12 cellular contexts compared by ENCODE assay signal in the genomic region with DNA sequence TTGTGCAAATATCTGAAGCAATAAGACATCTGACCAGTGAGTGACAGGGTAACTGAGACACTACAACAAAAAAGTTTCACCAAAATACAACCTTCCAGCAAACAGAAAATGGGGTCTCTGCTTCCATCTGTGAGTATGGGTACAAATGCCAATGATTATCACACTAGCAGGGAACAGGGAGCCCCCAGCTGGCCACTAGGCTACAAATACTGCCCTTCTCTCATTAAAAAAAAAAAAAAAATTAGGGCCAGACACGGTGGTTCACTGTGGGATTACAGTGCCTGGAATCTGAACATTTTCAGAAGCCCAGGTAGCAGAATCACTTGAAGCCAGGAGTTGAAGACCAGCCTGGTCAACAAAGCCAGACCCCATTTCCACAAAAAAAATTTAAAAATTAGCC. TPM values are rescaled to one million over a fixed set of nuclear protein-coding genes. Genes with fewer than 3 reads are reported as not detected.
DNase-seq lines count a peak whose midpoint lies in the region; ATAC-seq and TF ChIP-seq lines count a peak whose summit lies in the region.
"Had no signal": no experiment of that assay in that cellular context is flagged by ENCODE, and none has a peak within 500 bp of the region (broad histone marks: within the 10 kb centered on the region; RNA-seq: fewer than 3 reads in every experiment).

No MANE protein-coding gene starts in this region.

- no peak overlapping the region for H3K4me3 ChIP-seq in HEK293 (ENCODE audit: low read depth, low read length)
- H3K4me3 ChIP-seq: ovary had no signal

- no peaks in the 10 kb centered on the region for H3K9me3 ChIP-seq in HEK293 (ENCODE audit: control insufficient read depth, insufficient read depth, low read depth, low read length)
- H3K9me3 ChIP-seq: ovary had no signal

- no peak overlapping the region for H3K27ac ChIP-seq in HEK293 (ENCODE audit: extremely low read depth, low read depth, low read length)
- H3K27ac ChIP-seq: ovary had no signal

- DNase-seq in COR-L47 (lab: John Stamatoyannopoulos, UW) (peak; percentile 52), SK-MEL-5 (ENCODE audit: low read depth, low spot score) (peak; percentile 58), glomerular visceral epithelial cell (ENCODE audit: extremely low spot score) (peak; percentile 1), HuH-7.5 (ENCODE audit: low spot score) (no peak)
- DNase-seq: NCI-H526 treated with DMSO at 0.1 percent for 48 hours, ovary, trophoblast cell had no signal

- in situ Hi-C loops in SK-MEL-5 (cut with HindIII; ENCODE audit: low pct_unique_long_range_greater_than_20kb, low sequenced_read_pairs) = no loop called here

- H3K36me3 ChIP-seq in HEK293 (ENCODE audit: control insufficient read depth in 2 of 2, insufficient read depth in 1 of 2, low read length in 2 of 2) = no peaks in the 10 kb centered on the region
- H3K36me3 ChIP-seq: ovary had no signal

- TF ChIP-seq CTCF in HEK293 (tag by site-specific recombination; IDR thresholded peaks at IDR 0.05) = peak; percentile 75

- ATAC-seq in GM18867 (IDR thresholded peaks at IDR 0.05; ENCODE audit: unreplicated experiment) = no peak
- no peak for ATAC-seq in GM19395 (IDR thresholded peaks at IDR 0.05; ENCODE audit: unreplicated experiment)
- no peak for ATAC-seq in GM18870 (IDR thresholded peaks at IDR 0.05; ENCODE audit: unreplicated experiment)
- ATAC-seq: activated T-helper 17 cell treated with anti-CD3 and anti-CD28 coated beads, Interleukin-2, amount 50 U/mL, for 72 hours had no signal

- CTCF ChIA-PET in HEK293 (lab: Yijun Ruan, JAX) = interaction anchor here (0.6 to 1.5 kb wide), 12 partner anchors 9 to 189 kb away, joined by 3 to 5 read pairs (median 3); partner anchors contain the start of gene EDARADD

- peaks cover 6% of the 10 kb centered on the region; the same call in 1 of the 2 replicates for H3K4me1 ChIP-seq in HEK293 (ENCODE audit: control insufficient read depth, insufficient read depth, low read length)

- POLR2A ChIA-PET in HEK293 (lab: Yijun Ruan, JAX) = no interaction called here

TF ChIP-seq in HEK293, 187 proteins besides CTCF, POLR2A, EP300 and RAD21:
- TF ChIP-seq ZNF37A (tag by site-specific recombination; IDR thresholded peaks at IDR 0.05) (no peak), ZNF747 (tag by site-specific recombination; IDR thresholded peaks at IDR 0.05) (no peak), PRDM4 (tag by site-specific recombination; IDR thresholded peaks at IDR 0.05) (no peak), GLI2 (tag by site-specific recombination; IDR thresholded peaks at IDR 0.05; ENCODE audit: borderline replicate concordance, low read depth) (no peak), ZNF366 (tag by site-specific recombination; conservative IDR thresholded peaks at IDR 0.05) (no peak), ZBTB8A (tag by site-specific recombination; IDR thresholded peaks at IDR 0.05) (0 out of 2 replicates have a peak, but pooled peaks have one; percentile 30), ZNF169 (tag by site-specific recombination; IDR thresholded peaks at IDR 0.05) (no peak), ZNF18 (tag by site-specific recombination; IDR thresholded peaks at IDR 0.05) (no peak), ZFP41 (tag by site-specific recombination; IDR thresholded peaks at IDR 0.05; ENCODE audit: borderline replicate concordance) (no peak), YY1 (tag by site-specific recombination; IDR thresholded peaks at IDR 0.05) (no peak), ZNF223 (tag by site-specific recombination; IDR thresholded peaks at IDR 0.05) (no peak), OSR2 (tag by site-specific recombination; IDR thresholded peaks at IDR 0.05) (0 out of 2 replicates have a peak, but pooled peaks have one; percentile 5), ZNF138 (tag by site-specific recombination; IDR thresholded peaks at IDR 0.05; ENCODE audit: borderline replicate concordance) (no peak), ZBTB44 (tag by site-specific recombination; IDR thresholded peaks at IDR 0.05) (no peak), OVOL3 (tag by site-specific recombination; IDR thresholded peaks at IDR 0.05) (no peak), GLIS1 (tag by site-specific recombination; IDR thresholded peaks at IDR 0.05) (no peak), ZXDB (tag by site-specific recombination; IDR thresholded peaks at IDR 0.05) (no peak), ZNF423 (tag by site-specific recombination; IDR thresholded peaks at IDR 0.05) (no peak), ZNF391 (tag by site-specific recombination; IDR thresholded peaks at IDR 0.05; ENCODE audit: borderline replicate concordance, low read depth) (no peak), ZNF548 (tag by site-specific recombination; IDR thresholded peaks at IDR 0.05) (no peak), ZNF585B (tag by site-specific recombination; IDR thresholded peaks at IDR 0.05) (no peak)
- TF ChIP-seq, protein P1, sequence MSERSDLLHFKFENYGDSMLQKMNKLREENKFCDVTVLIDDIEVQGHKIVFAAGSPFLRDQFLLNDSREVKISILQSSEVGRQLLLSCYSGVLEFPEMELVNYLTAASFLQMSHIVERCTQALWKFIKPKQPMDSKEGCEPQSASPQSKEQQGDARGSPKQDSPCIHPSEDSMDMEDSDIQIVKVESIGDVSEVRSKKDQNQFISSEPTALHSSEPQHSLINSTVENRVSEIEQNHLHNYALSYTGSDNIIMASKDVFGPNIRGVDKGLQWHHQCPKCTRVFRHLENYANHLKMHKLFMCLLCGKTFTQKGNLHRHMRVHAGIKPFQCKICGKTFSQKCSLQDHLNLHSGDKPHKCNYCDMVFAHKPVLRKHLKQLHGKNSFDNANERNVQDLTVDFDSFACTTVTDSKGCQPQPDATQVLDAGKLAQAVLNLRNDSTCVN (tag by site-specific recombination; optimal IDR thresholded peaks at IDR 0.05) = peak; percentile 10
- TF ChIP-seq, protein P2, sequence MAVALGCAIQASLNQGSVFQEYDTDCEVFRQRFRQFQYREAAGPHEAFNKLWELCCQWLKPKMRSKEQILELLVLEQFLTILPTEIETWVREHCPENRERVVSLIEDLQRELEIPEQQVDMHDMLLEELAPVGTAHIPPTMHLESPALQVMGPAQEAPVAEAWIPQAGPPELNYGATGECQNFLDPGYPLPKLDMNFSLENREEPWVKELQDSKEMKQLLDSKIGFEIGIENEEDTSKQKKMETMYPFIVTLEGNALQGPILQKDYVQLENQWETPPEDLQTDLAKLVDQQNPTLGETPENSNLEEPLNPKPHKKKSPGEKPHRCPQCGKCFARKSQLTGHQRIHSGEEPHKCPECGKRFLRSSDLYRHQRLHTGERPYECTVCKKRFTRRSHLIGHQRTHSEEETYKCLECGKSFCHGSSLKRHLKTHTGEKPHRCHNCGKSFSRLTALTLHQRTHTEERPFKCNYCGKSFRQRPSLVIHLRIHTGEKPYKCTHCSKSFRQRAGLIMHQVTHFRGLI (tag by site-specific recombination; IDR thresholded peaks at IDR 0.05) = no peak

RNA-seq across cellular contexts. Expression of gene EDARADD, which starts 48.4 kb away (rescaled TPM):
- total RNA-seq in SK-MEL-5 (2014; rRNA removed; shearing (Covaris generic)) = 2.4 and 2.5 TPM in 2 replicates
- 3.2 TPM in 2 replicates for polyA plus RNA-seq in SK-MEL-5 (2015; cell fraction: cytosol; rRNA removed)
- polyA plus RNA-seq in SK-MEL-5 (2015; cell fraction: nucleus; rRNA removed) = 1.4 and 4.2 TPM in 2 replicates
